Comparison of ENCODE assay signal across 8 cellular contexts in genomic region chr7:129343099-129343700, GRCh38.
DNase-seq lines count a peak whose midpoint lies in the region; ATAC-seq and TF ChIP-seq lines count a peak whose summit lies in the region.

No MANE protein-coding gene starts in this region.

- no peak overlapping the region for H3K27ac Mint-ChIP-seq in nephron progenitor cell

- TF ChIP-seq CTCF in nephron progenitor cell (IDR thresholded peaks at IDR 0.05) = peak; percentile 65

- H3K4me1 Mint-ChIP-seq in nephron progenitor cell = peaks cover 6% of the 10 kb centered on the region

- no peak overlapping the region for H3K4me3 Mint-ChIP-seq in nephron progenitor cell

- no peaks in the 10 kb centered on the region for H3K36me3 Mint-ChIP-seq in nephron progenitor cell (ENCODE audit: low read depth)

- no peak for ATAC-seq in GM21619 (IDR thresholded peaks at IDR 0.05; ENCODE audit: unreplicated experiment)
- no peak for ATAC-seq in esophagus mucosa

- DNase-seq in NCI-H2081 (lab: John Stamatoyannopoulos, UW) (peak; percentile 43 to 52), NCI-H2081 treated with DMSO at 0.1 percent for 48 hours (lab: John Stamatoyannopoulos, UW) (no peak), HuH-7.5 (ENCODE audit: low spot score) (peak; percentile 35), RPMI8226 (peak; percentile 54), epidermal melanocyte (ENCODE audit: insufficient read length, low spot score) (peak; percentile 33), nephron progenitor cell (no peak)

- H3K27me3 Mint-ChIP-seq in nephron progenitor cell (ENCODE audit: low read depth, poor library complexity) = no peaks in the 10 kb centered on the region

- H3K9me3 Mint-ChIP-seq in nephron progenitor cell = no peaks in the 10 kb centered on the region

Comparison
In these comparisons a context has a peak if more than half of its experiments do, and no peak if none do; other contexts are left out.
1. DNase-seq: peak in NCI-H2081 (2 of 2), HuH-7.5 (single experiment), RPMI8226 (single experiment) and epidermal melanocyte (single experiment); none in NCI-H2081 treated with DMSO at 0.1 percent for 48 hours (single experiment) and nephron progenitor cell (single experiment).